18 cellular contexts compared by ENCODE assay signal in the genomic region with DNA sequence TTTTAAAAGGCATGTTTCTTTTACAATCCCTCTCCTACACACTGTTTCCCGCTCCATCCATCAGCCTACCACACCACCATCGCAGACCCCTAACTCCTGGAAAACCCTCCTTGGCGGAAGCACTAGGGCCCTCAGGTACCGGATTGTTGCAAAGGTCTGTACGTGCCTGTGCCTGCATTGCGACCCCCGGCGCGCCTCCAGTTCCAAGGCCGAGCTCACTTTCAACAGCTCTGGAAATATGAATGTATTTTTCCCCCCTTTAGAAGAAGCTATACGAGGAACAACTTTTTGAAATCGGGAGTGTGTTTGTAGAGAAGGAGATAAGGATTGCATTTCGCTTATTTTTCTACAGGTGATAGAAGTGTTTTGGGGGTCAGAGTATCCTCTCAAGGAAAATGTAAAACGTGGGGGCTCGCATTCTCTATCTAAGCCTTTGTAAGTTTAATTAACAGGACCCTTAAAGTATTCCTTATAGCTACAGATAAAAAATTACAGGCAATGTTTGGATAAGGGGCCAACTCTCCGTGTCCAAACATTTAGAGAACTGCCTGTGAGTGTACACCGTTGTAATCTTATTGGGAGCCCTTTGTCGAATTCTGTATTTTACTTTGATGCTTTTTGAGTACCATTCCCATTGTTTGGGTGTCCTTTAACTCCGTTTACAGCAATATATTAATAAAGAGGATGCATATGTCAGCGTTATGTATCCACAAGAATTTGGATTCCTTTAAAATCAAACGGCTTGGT. TPM values are rescaled to one million over a fixed set of nuclear protein-coding genes. Genes with fewer than 3 reads are reported as not detected.
DNase-seq lines count a peak whose midpoint lies in the region; ATAC-seq and TF ChIP-seq lines count a peak whose summit lies in the region.
"Had no signal": no experiment of that assay in that cellular context is flagged by ENCODE, and none has a peak within 500 bp of the region (broad histone marks: within the 10 kb centered on the region; RNA-seq: fewer than 3 reads in every experiment).

No MANE protein-coding gene starts in this region.

- H3K9ac ChIP-seq in H9 (ENCODE audit: extremely low read depth, insufficient read length, low read length): no peak overlapping the region

- H3K9me3 Mint-ChIP-seq in H9 (peaks cover 4 to 7% of the 10 kb centered on the region in 2 experiments; a peak in 4 of 5 replicates), nephron progenitor cell (peaks cover 9% of the 10 kb centered on the region)
- H3K9me3 Mint-ChIP-seq: activated naive CD4-positive, alpha-beta T cell treated with anti-CD3 and anti-CD28 coated beads, Interleukin-2, amount 50 U/mL, for 72 hours; T-cell had no signal

- H2BK120ac ChIP-seq in H9 (ENCODE audit: low read depth, low read length, poor library complexity, severe bottlenecking): no peak overlapping the region

- no peak overlapping the region for H3T11ph ChIP-seq in H9 (ENCODE audit: low read length)

- WGBS in H9 (ENCODE audit: extremely low coverage, insufficient read length, low lambda C conversion rate): no CpG with 5 or more reads among the region's 21 CpGs
- WGBS in thyroid gland, 2 donors: 39 to 61% methylated on average over 21 of the region's 21 CpGs

- ATAC-seq in HG02759 (IDR thresholded peaks at IDR 0.05; ENCODE audit: unreplicated experiment): no peak
- ATAC-seq: activated naive CD4-positive, alpha-beta T cell treated with anti-CD3 and anti-CD28 coated beads, Interleukin-2, amount 50 U/mL, for 72 hours; lower lobe of right lung; T-cell had no signal

- intact Hi-C loops in thyroid gland (cut with DNase I): no loop called here

- no peak for TF ChIP-seq CTCF in H9 (conservative IDR thresholded peaks at IDR 0.05)
- TF ChIP-seq CTCF in nephron progenitor cell (IDR thresholded peaks at IDR 0.05): no peak
- TF ChIP-seq CTCF in thyroid gland (IDR thresholded peaks at IDR 0.05): no peak

- no peak for TF ChIP-seq POLR2A in thyroid gland (IDR thresholded peaks at IDR 0.05)

- no peak overlapping the region for H2BK15ac ChIP-seq in H9 (ENCODE audit: low read depth, low read length)

- peaks cover 65% of the 10 kb centered on the region for H3K27me3 ChIP-seq in H9 (ENCODE audit: insufficient read depth, low read length)
- H3K27me3 ChIP-seq in thyroid gland: no peaks in the 10 kb centered on the region
- H3K27me3 ChIP-seq: brain microvascular endothelial cell had no signal

- no peak overlapping the region for H4K5ac ChIP-seq in H9 (ENCODE audit: insufficient read length, low read depth, low read length)

- no peak overlapping the region for H2AK5ac ChIP-seq in H9 (ENCODE audit: insufficient read length, low read length)

- DNase-seq in H9 (peak; percentile 39), nephron progenitor cell (peak; percentile 22), thyroid gland (no peak), NCI-H2227 treated with DMSO at 0.1 percent for 48 hours (lab: John Stamatoyannopoulos, UW) (no peak)
- DNase-seq in stimulated activated CD8-positive, alpha-beta memory T cell treated with anti-CD3 and anti-CD28 coated beads, Interleukin-4, amount 100 ng/mL, for 48 hours: no peak
- DNase-seq: BE2C; brain microvascular endothelial cell; dorsolateral prefrontal cortex; head of caudate nucleus; lower lobe of right lung; NCI-H1092 treated with DMSO at 0.1 percent for 48 hours; NCI-H526 treated with DMSO at 0.1 percent for 48 hours; Right ventricle myocardium superior; stimulated activated naive CD4-positive, alpha-beta T cell; T-cell had no signal

- peaks cover 2% of the 10 kb centered on the region; the same call in 1 of the 2 replicates for H3K4me1 ChIP-seq in H9 (ENCODE audit: insufficient read depth, low read length)
- peaks cover 0 to 4% of the 10 kb centered on the region in 2 donors for H3K4me1 ChIP-seq in thyroid gland
- H3K4me1 ChIP-seq: BE2C had no signal

- no peak overlapping the region for H4K8ac ChIP-seq in H9 (replicated peaks; ENCODE audit: insufficient read length, low read depth, low read length)

- H3K4me3 Mint-ChIP-seq in H9 (peak overlapping the region in 1 of 2 experiments; percentile 63; a peak in 3 of 5 replicates), nephron progenitor cell (peak overlapping the region; percentile 63)
- H3K4me3 Mint-ChIP-seq: T-cell had no signal

- no peak overlapping the region for H3K14ac ChIP-seq in H9 (ENCODE audit: insufficient read depth, low read length)

- H3K79me1 ChIP-seq in H9 (ENCODE audit: insufficient read depth, low read depth, low read length, poor library complexity, severe bottlenecking): no peaks in the 10 kb centered on the region

- no peak overlapping the region for H2AFZ ChIP-seq in H9 (ENCODE audit: low read length)

- no peak overlapping the region for H3K56ac ChIP-seq in H9 (ENCODE audit: insufficient read length, low read depth, low read length)

- H4K91ac ChIP-seq in H9 (ENCODE audit: insufficient read length, low read depth, low read length): no peak overlapping the region

- H3K4me1 Mint-ChIP-seq in H9: peaks cover 40 to 51% of the 10 kb centered on the region in 2 experiments
- H3K4me1 Mint-ChIP-seq in nephron progenitor cell: peaks cover 50% of the 10 kb centered on the region

- H3K23ac ChIP-seq in H9 (ENCODE audit: insufficient read length, low read depth, low read length): no peak overlapping the region

- H3K27ac ChIP-seq in H9 (ENCODE audit: insufficient read length, low read depth, low read length) (no peak overlapping the region), cingulate gyrus (ENCODE audit: low read depth, low read length) (peak overlapping the region; percentile 19), thyroid gland (peak overlapping the region; percentile 33 to 75 (median 56))

- H3K9me3 ChIP-seq in H9 (ENCODE audit: control insufficient read depth, low read depth, low read length): no peaks in the 10 kb centered on the region
- H3K9me3 ChIP-seq in thyroid gland: no peaks in the 10 kb centered on the region
- H3K9me3 ChIP-seq: BE2C, lower lobe of right lung had no signal

- H3K36me3 Mint-ChIP-seq in H9 (ENCODE audit: insufficient read depth in 1 of 3, low read depth in 3 of 3) (peaks cover 0 to 2% (median 0%) of the 10 kb centered on the region in 3 experiments; a peak in 1 of 7 replicates), nephron progenitor cell (ENCODE audit: low read depth) (no peaks in the 10 kb centered on the region)
- H3K36me3 Mint-ChIP-seq: T-cell had no signal

- no peak overlapping the region for H2BK5ac ChIP-seq in H9 (ENCODE audit: insufficient read length, low read length)

- H3K4me2 ChIP-seq in H9 (ENCODE audit: insufficient read depth, insufficient read length, low read length): peak overlapping the region; percentile 9

- H3K23me2 ChIP-seq in H9 (ENCODE audit: insufficient read length, low read depth, low read length, poor library complexity, severe bottlenecking): peaks cover 8% of the 10 kb centered on the region

- H3K4ac ChIP-seq in H9 (ENCODE audit: low read depth, low read length): no peak overlapping the region

- H3K79me2 ChIP-seq in H9 (ENCODE audit: insufficient read depth, low read length): no peaks in the 10 kb centered on the region

- H3K18ac ChIP-seq in H9 (ENCODE audit: insufficient read length, low read depth, low read length): no peak overlapping the region

- H3K36me3 ChIP-seq in thyroid gland: no peaks in the 10 kb centered on the region
- H3K36me3 ChIP-seq: BE2C, brain microvascular endothelial cell, lower lobe of right lung had no signal

- H3K27me3 Mint-ChIP-seq in H9 (ENCODE audit: low read depth) (peaks cover 98% of the 10 kb centered on the region), nephron progenitor cell (ENCODE audit: low read depth, poor library complexity) (peaks cover 87% of the 10 kb centered on the region)

- H2BK20ac ChIP-seq in H9 (ENCODE audit: low read depth, low read length, poor library complexity, severe bottlenecking): no peak overlapping the region

- H3K4me3 ChIP-seq in thyroid gland (replicated peaks in 1 of 3): no peak overlapping the region
- H3K4me3 ChIP-seq: lower lobe of right lung had no signal

- no peak overlapping the region for H3K27ac Mint-ChIP-seq in H9
- H3K27ac Mint-ChIP-seq in nephron progenitor cell: peak overlapping the region; percentile 2

- H4K20me1 ChIP-seq in H9 (ENCODE audit: control insufficient read depth, insufficient read depth, insufficient read length): no peaks in the 10 kb centered on the region

- H2BK12ac ChIP-seq in H9 (ENCODE audit: insufficient read length, low read depth, low read length): no peak overlapping the region

RNA-seq across cellular contexts. Expression of gene PRRX1, which starts 5.8 kb away (rescaled TPM):
- total RNA-seq in H9 (2021) (not detected in 2 replicates), thyroid gland (10 to 100 TPM; 56.4 to 87.3 (median 59.8) TPM)
- total RNA-seq: activated naive CD4-positive, alpha-beta T cell treated with anti-CD3 and anti-CD28 coated beads, Interleukin-2, amount 50 U/mL, for 72 hours had no signal

Comparison
In these comparisons a context has a peak if more than half of its experiments do, and no peak if none do; other contexts are left out.
1. DNase-seq: peak in H9 (single experiment) and nephron progenitor cell (single experiment); none in thyroid gland (0 of 2), stimulated activated CD8-positive, alpha-beta memory T cell treated with anti-CD3 and anti-CD28 coated beads, Interleukin-4, amount 100 ng/mL, for 48 hours (single experiment) and NCI-H2227 treated with DMSO at 0.1 percent for 48 hours (single experiment).
2. RNA of gene PRRX1, which starts 5.8 kb away (total RNA-seq): 56.4 to 87.3 TPM in thyroid gland; not detected in H9; every median in the first group is over 10 times any median in the second.